Comparison of ENCODE assay signal across 17 cellular contexts in genomic region chr6:113586966-113587699, GRCh38.
DNase-seq lines count a peak whose midpoint lies in the region; ATAC-seq and TF ChIP-seq lines count a peak whose summit lies in the region.
"Had no signal": no experiment of that assay in that cellular context is flagged by ENCODE, and none has a peak within 500 bp of the region (broad histone marks: within the 10 kb centered on the region; RNA-seq: fewer than 3 reads in every experiment).

No MANE protein-coding gene starts in this region.

- TF ChIP-seq EP300 in neural cell (conservative IDR thresholded peaks at IDR 0.05; ENCODE audit: poor library complexity, severe bottlenecking), result no peak

- H3K27me3 ChIP-seq in dorsolateral prefrontal cortex, result no peaks in the 10 kb centered on the region
- H3K27me3 ChIP-seq in neural cell (ENCODE audit: insufficient read depth, low read depth, low read length), result no peaks in the 10 kb centered on the region
- H3K27me3 ChIP-seq: uterus had no signal

- DNase-seq in ELF-1 (ENCODE audit: low read depth, low spot score) (peak; percentile 75), NCI-H146 treated with DMSO at 0.1 percent for 48 hours (lab: John Stamatoyannopoulos, UW; ENCODE audit: unreplicated experiment) (peak; percentile 75), dorsolateral prefrontal cortex (no peak)
- no peak for DNase-seq in activated CD4-positive, CD25-positive, alpha-beta regulatory T cell (lab: John Stamatoyannopoulos, UW)
- DNase-seq in activated CD4-positive, alpha-beta T cell treated with anti-CD3 and anti-CD28 coated beads for 1 hour, result no peak
- DNase-seq: activated CD8-positive, alpha-beta T cell treated with anti-CD3 and anti-CD28 coated beads, Interleukin-2, amount 10 ng/mL, durations not matched to agents 7 days and 5 days; activated effector memory CD4-positive, alpha-beta T cell treated with Interleukin-2 at 50 U/mL for 16 hours; DMS79; left ventricle myocardium superior; NCI-H510A; occipital lobe; stimulated activated CD8-positive, alpha-beta memory T cell treated with anti-CD3 and anti-CD28 coated beads, Interleukin-4, amount 100 ng/mL, for 48 hours; uterus had no signal

- intact Hi-C loops in dorsolateral prefrontal cortex (cut with DNase I), result no loop called here

- peak overlapping the region; percentile 89 for H3K4me2 ChIP-seq in neural cell (ENCODE audit: low read length)

- no peak for TF ChIP-seq CTCF in dorsolateral prefrontal cortex (IDR thresholded peaks at IDR 0.05 in 54 of 56, conservative IDR thresholded peaks at IDR 0.05 in 2 of 56; ENCODE audit: low read depth in 1 of 56, partially characterized antibody in 56 of 56)
- no peak for TF ChIP-seq CTCF in neural cell (IDR thresholded peaks at IDR 0.05; ENCODE audit: poor library complexity, severe bottlenecking)

- no peaks in the 10 kb centered on the region for H3K9me3 ChIP-seq in neural cell (ENCODE audit: low read length)
- H3K9me3 ChIP-seq: uterus had no signal

- H3K27ac ChIP-seq in dorsolateral prefrontal cortex (peak overlapping the region in 31 of 59 donors; percentile 8 to 70 (median 37)), neural cell (ENCODE audit: low read length) (peak overlapping the region; percentile 94)
- H3K27ac ChIP-seq: uterus had no signal

- no peak for TF ChIP-seq POLR2A in GM18505 (IDR thresholded peaks at IDR 0.05; ENCODE audit: borderline replicate concordance, extremely low read depth, insufficient read depth, insufficient read length)

- H3K9ac ChIP-seq in neural cell (ENCODE audit: low read length), result peak overlapping the region; percentile 65

- H3K36me3 ChIP-seq in neural cell (ENCODE audit: insufficient read depth, low read length), result no peaks in the 10 kb centered on the region
- H3K36me3 ChIP-seq: uterus had no signal

- H3K4me3 ChIP-seq in dorsolateral prefrontal cortex (peak overlapping the region in 45 of 59 donors; percentile 1 to 48 (median 23)), neural cell (ENCODE audit: low read length) (peak overlapping the region; percentile 62)
- H3K4me3 ChIP-seq: GM12878, uterus had no signal

- H2AFZ ChIP-seq in neural cell (ENCODE audit: low read depth, low read length), result peak overlapping the region; percentile 78

- peaks cover 12% of the 10 kb centered on the region for H3K79me2 ChIP-seq in neural cell (replicated peaks; ENCODE audit: insufficient read depth, low read length)

- H3K9me2 ChIP-seq in neural cell (ENCODE audit: insufficient read depth, low read length), result no peaks in the 10 kb centered on the region

- H3F3A ChIP-seq in neural cell (ENCODE audit: insufficient read depth, low read length, poor library complexity, severe bottlenecking), result peaks cover 3% of the 10 kb centered on the region

- peak; percentile 26 for TF ChIP-seq RAD21 in neural cell (conservative IDR thresholded peaks at IDR 0.05)

- no peak for ATAC-seq in GM18505 (IDR thresholded peaks at IDR 0.05; ENCODE audit: unreplicated experiment)
- no peak for ATAC-seq in GM19023 (IDR thresholded peaks at IDR 0.05; ENCODE audit: unreplicated experiment)
- ATAC-seq: activated CD8-positive, alpha-beta T cell treated with anti-CD3 and anti-CD28 coated beads, Interleukin-2, amount 10 ng/mL, durations not matched to agents 7 days and 5 days; GM12878; left ventricle myocardium superior had no signal

- no peaks in the 10 kb centered on the region for H4K20me1 ChIP-seq in neural cell (ENCODE audit: insufficient read depth)

TF ChIP-seq in neural cell, 6 proteins besides CTCF, POLR2A, EP300 and RAD21:
- TF ChIP-seq TAF1 (IDR thresholded peaks at IDR 0.05; ENCODE audit: low read depth) (no peak), REST (IDR thresholded peaks at IDR 0.05; ENCODE audit: borderline replicate concordance) (peak; percentile 63), EZH2 (IDR thresholded peaks at IDR 0.05; ENCODE audit: borderline replicate concordance, insufficient read depth, low read length, poor library complexity, severe bottlenecking) (no peak), SMC3 (conservative IDR thresholded peaks at IDR 0.05; ENCODE audit: poor library complexity) (peak; percentile 13)
TF ChIP-seq in neural cell: peak in this region for 2.

Comparison
In these comparisons a context has a peak if more than half of its experiments do, and no peak if none do; other contexts are left out.
1. DNase-seq: peak in ELF-1 (single experiment) and NCI-H146 treated with DMSO at 0.1 percent for 48 hours (single experiment); none in dorsolateral prefrontal cortex (0 of 10), activated CD4-positive, CD25-positive, alpha-beta regulatory T cell (0 of 4) and activated CD4-positive, alpha-beta T cell treated with anti-CD3 and anti-CD28 coated beads for 1 hour (single experiment).